In genomic region chr12:42237853-42238239, GRCh38 we compare ENCODE assay signal across 8 cellular contexts. TPM values are rescaled to one million over a fixed set of nuclear protein-coding genes. Genes with fewer than 3 reads are reported as not detected.
DNase-seq lines count a peak whose midpoint lies in the region; ATAC-seq, FAIRE-seq and TF ChIP-seq lines count a peak whose summit lies in the region.

No MANE protein-coding gene starts in this region.

- WGBS in HUES64, result under 1% methylated on average over 54 of the region's 54 CpGs

- H3K4me3 ChIP-seq in BJ (ENCODE audit: low read depth, low read length) (peak overlapping the region; percentile 89), HUES64 (ENCODE audit: low read length) (peak overlapping the region; percentile 62), bronchial epithelial cell (ENCODE audit: low read depth, low read length) (peak overlapping the region; percentile 72), mucosa of descending colon (peak overlapping the region; percentile 95)

- CTCF ChIA-PET in BJ (lab: Yijun Ruan, JAX), result no interaction called here

- DNase-seq in BJ (ENCODE audit: low read depth) (no peak), bronchial epithelial cell (ENCODE audit: low read depth) (no peak), mucosa of descending colon (no peak), COR-L47 (lab: John Stamatoyannopoulos, UW) (no peak), SK-N-DZ (ENCODE audit: low spot score) (no peak)

- ATAC-seq in GM19467 (IDR thresholded peaks at IDR 0.05; ENCODE audit: unreplicated experiment), result peak; percentile 28
- peak; percentile 42 for ATAC-seq in mucosa of descending colon
- no peak for ATAC-seq in HG03439 (IDR thresholded peaks at IDR 0.05; ENCODE audit: unreplicated experiment)

- intact Hi-C loops in mucosa of descending colon (cut with DNase I, micrococcal nuclease), result no loop called here

- POLR2A ChIA-PET in BJ (lab: Charles Lee), result interaction anchor here (0.7 kb wide), 1 partner anchor 1066 kb away, joined by 9 read pairs; no protein-coding TSS in a partner anchor

- no peaks in the 10 kb centered on the region for H3K27me3 ChIP-seq in BJ (ENCODE audit: control insufficient read depth, insufficient read depth, low read length)
- H3K27me3 ChIP-seq in HUES64 (ENCODE audit: insufficient read depth, low read length), result peaks cover 86% of the 10 kb centered on the region
- H3K27me3 ChIP-seq in bronchial epithelial cell (ENCODE audit: control insufficient read depth, insufficient read depth, low read length), result no peaks in the 10 kb centered on the region

- H3K9ac ChIP-seq in HUES64 (ENCODE audit: low read depth, low read length), result peak overlapping the region; percentile 59

- FAIRE-seq in bronchial epithelial cell (lab: Jason Lieb, UNC), result no peak

- TF ChIP-seq CTCF in BJ (IDR thresholded peaks at IDR 0.05; ENCODE audit: insufficient read depth, low read depth, low read length) (no peak), bronchial epithelial cell (IDR thresholded peaks at IDR 0.05; ENCODE audit: insufficient read depth, low read length, severe bottlenecking) (no peak), mucosa of descending colon (IDR thresholded peaks at IDR 0.05) (no peak)

- H3K9me3 ChIP-seq in HUES64 (ENCODE audit: insufficient read depth, low read depth, low read length) (no peaks in the 10 kb centered on the region), mucosa of descending colon (no peaks in the 10 kb centered on the region)

- peak overlapping the region; percentile 37; the same call in 1 of the 2 replicates for H3K27ac ChIP-seq in HUES64 (ENCODE audit: low read depth, low read length)

- H3K36me3 ChIP-seq in BJ (ENCODE audit: control insufficient read depth, insufficient read depth, low read length), result no peaks in the 10 kb centered on the region
- H3K36me3 ChIP-seq in HUES64 (ENCODE audit: insufficient read depth, low read length), result no peaks in the 10 kb centered on the region; the same call in 1 of the 2 replicates
- H3K36me3 ChIP-seq in bronchial epithelial cell (ENCODE audit: control insufficient read depth, insufficient read depth, low read length), result peaks cover 3% of the 10 kb centered on the region
- H3K36me3 ChIP-seq in mucosa of descending colon (ENCODE audit: low read depth), result no peaks in the 10 kb centered on the region

- peaks cover 26% of the 10 kb centered on the region for H3K4me1 ChIP-seq in HUES64 (ENCODE audit: insufficient read depth, low read length)
- peaks cover 14% of the 10 kb centered on the region for H3K4me1 ChIP-seq in mucosa of descending colon (ENCODE audit: low read depth)

RNA-seq across cellular contexts. Expression of gene YAF2, which starts 0.2 kb away (rescaled TPM):
- polyA plus RNA-seq in BJ (2011; rRNA removed), result 10.0 and 16.0 TPM in 2 replicates
- polyA minus RNA-seq in BJ (2011; rRNA and poly(A)+ RNA removed), result 8.7 and 9.9 TPM in 2 replicates
- 8.1 TPM for polyA plus RNA-seq in HUES64 (2013, experiment 1 of 2)
- 9.6 TPM for polyA plus RNA-seq in HUES64 (2013, experiment 2 of 2)
- 11.8 and 14.2 TPM in 2 replicates for total RNA-seq in bronchial epithelial cell
- total RNA-seq in mucosa of descending colon, result 10 to 100 TPM; 19.0 to 37.8 (median 22.2) TPM
- 28.0 and 42.0 TPM in 2 replicates for polyA plus RNA-seq in SK-N-DZ (2014; cell fraction: cytosol; rRNA removed)
- polyA plus RNA-seq in SK-N-DZ (2014; cell fraction: nucleus; rRNA removed), result 32.6 and 42.8 TPM in 2 replicates
